ENCODE assay signal across 12 cellular contexts in genomic region chr12:28024231-28024995, GRCh38. TPM values are rescaled to one million over a fixed set of nuclear protein-coding genes. Genes with fewer than 3 reads are reported as not detected.
A peak's percentile ranks its signal among the peaks of the same experiment; 100 is the strongest.
DNase-seq lines count a peak whose midpoint lies in the region; ATAC-seq and TF ChIP-seq lines count a peak whose summit lies in the region.
"Had no signal": no experiment of that assay in that cellular context is flagged by ENCODE, and none has a peak within 500 bp of the region (broad histone marks: within the 10 kb centered on the region; RNA-seq: fewer than 3 reads in every experiment).

No MANE protein-coding gene starts in this region.

- H3K27me3 ChIP-seq in kidney epithelial cell (ENCODE audit: control insufficient read depth, insufficient read depth, low read length) = no peaks in the 10 kb centered on the region
- H3K27me3 ChIP-seq: right atrium auricular region, transverse colon had no signal

- H3K4me3 ChIP-seq in astrocyte of the cerebellum (ENCODE audit: low read depth, low read length) = no peak overlapping the region
- H3K4me3 ChIP-seq in kidney epithelial cell (ENCODE audit: low read depth, low read length) = no peak overlapping the region
- H3K4me3 ChIP-seq: right atrium auricular region, transverse colon had no signal

- DNase-seq in AG20443 (ENCODE audit: low spot score) = peak; percentile 50
- peak; percentile 50 for DNase-seq in HS-27A (ENCODE audit: low read depth)
- peak; percentile 51 for DNase-seq in astrocyte of the cerebellum (ENCODE audit: low read depth)
- DNase-seq in kidney epithelial cell (ENCODE audit: low read depth) = peak; percentile 80
- no peak for DNase-seq in cerebellar nuclear complex (lab: John Stamatoyannopoulos, UW)
- no peak for DNase-seq in epidermal melanocyte (ENCODE audit: insufficient read length, low spot score)
- DNase-seq: NCI-H1417 treated with DMSO at 0.1 percent for 48 hours, T-helper 1 cell, transverse colon had no signal

- in situ Hi-C loops in astrocyte of the cerebellum (cut with HindIII; ENCODE audit: low sequenced_read_pairs) = no loop called here

- TF ChIP-seq CTCF in astrocyte of the cerebellum (IDR thresholded peaks at IDR 0.05; ENCODE audit: low read depth, low read length, missing control alignments) = no peak
- TF ChIP-seq CTCF in kidney epithelial cell (IDR thresholded peaks at IDR 0.05; ENCODE audit: insufficient read depth, low read length, poor library complexity, severe bottlenecking) = no peak

- no peak for ATAC-seq in GM18868 (IDR thresholded peaks at IDR 0.05; ENCODE audit: unreplicated experiment)
- ATAC-seq in GM19395 (IDR thresholded peaks at IDR 0.05; ENCODE audit: unreplicated experiment) = no peak

- H3K36me3 ChIP-seq in kidney epithelial cell (ENCODE audit: control insufficient read depth, insufficient read depth, low read length) = no peaks in the 10 kb centered on the region
- H3K36me3 ChIP-seq: right atrium auricular region, transverse colon had no signal

RNA-seq across cellular contexts. Expression of gene PTHLH, which starts 51.9 kb away (rescaled TPM):
- 2.1 and 2.7 TPM in 2 replicates for total RNA-seq in kidney epithelial cell

Comparison
In these comparisons a context has a peak if more than half of its experiments do, and no peak if none do; other contexts are left out.
1. DNase-seq: peak in AG20443 (single experiment), HS-27A (single experiment), astrocyte of the cerebellum (single experiment) and kidney epithelial cell (single experiment); none in cerebellar nuclear complex (0 of 2) and epidermal melanocyte (single experiment).